ENCODE assay signal across 11 cellular contexts in genomic region chr1:173864179-173864867, GRCh38. TPM values are rescaled to one million over a fixed set of nuclear protein-coding genes. Genes with fewer than 3 reads are reported as not detected.
DNase-seq lines count a peak whose midpoint lies in the region; ATAC-seq and TF ChIP-seq lines count a peak whose summit lies in the region.
"Had no signal": no experiment of that assay in that cellular context is flagged by ENCODE, and none has a peak within 500 bp of the region (broad histone marks: within the 10 kb centered on the region; RNA-seq: fewer than 3 reads in every experiment).

No MANE protein-coding gene starts in this region.

- H2AFZ ChIP-seq in ACC112 (ENCODE audit: low read length, unreplicated experiment): no peak overlapping the region
- H2AFZ ChIP-seq in H9 (ENCODE audit: low read length): no peak overlapping the region
- no peak overlapping the region for H2AFZ ChIP-seq in hepatocyte

- no peak overlapping the region for H4K8ac ChIP-seq in H9 (replicated peaks; ENCODE audit: insufficient read length, low read depth, low read length)

- DNase-seq in H9 (no peak), hepatocyte (ENCODE audit: low spot score) (no peak), occipital lobe (lab: John Stamatoyannopoulos, UW) (no peak), HCEC 1CT (no peak)
- DNase-seq: activated CD4-positive, CD25-positive, alpha-beta regulatory T cell; GDM1; NCI-H2029 had no signal

- no peak overlapping the region for H3K23ac ChIP-seq in H9 (ENCODE audit: insufficient read length, low read depth, low read length)

- no CpG with 5 or more reads among the region's 5 CpGs for WGBS in H9 (ENCODE audit: extremely low coverage, insufficient read length, low lambda C conversion rate)
- 93% methylated on average over 5 of the region's 5 CpGs for WGBS in hepatocyte (ENCODE audit: low lambda C conversion rate, missing lambda C conversion rate)

- no peak overlapping the region for H4K5ac ChIP-seq in H9 (ENCODE audit: insufficient read length, low read depth, low read length)

- peak overlapping the region; percentile 77 to 99 (median 84); a peak in 5 of 7 replicates for H3K27ac Mint-ChIP-seq in H9

- peak overlapping the region; percentile 98 to 99 for H3K4me3 Mint-ChIP-seq in H9

- H3K36me3 Mint-ChIP-seq in H9 (ENCODE audit: insufficient read depth in 1 of 3, low read depth in 3 of 3): peaks cover 45 to 75% (median 56%) of the 10 kb centered on the region in 3 experiments

- H3K27ac ChIP-seq in ACC112 (ENCODE audit: low read depth, low read length) (peak overlapping the region; percentile 66), H9 (ENCODE audit: insufficient read length, low read depth, low read length) (peak overlapping the region; percentile 22), VCaP (peak overlapping the region; percentile 93), hepatocyte (peak overlapping the region; percentile 6)

- peaks cover 9% of the 10 kb centered on the region for H3K23me2 ChIP-seq in H9 (ENCODE audit: insufficient read length, low read depth, low read length, poor library complexity, severe bottlenecking)

- H2BK20ac ChIP-seq in H9 (ENCODE audit: low read depth, low read length, poor library complexity, severe bottlenecking): no peak overlapping the region

- H3K4me1 ChIP-seq in ACC112 (ENCODE audit: control insufficient read depth, insufficient read depth, low read length, unreplicated experiment) (peaks cover 18% of the 10 kb centered on the region), H9 (ENCODE audit: insufficient read depth, low read length) (no peaks in the 10 kb centered on the region), hepatocyte (ENCODE audit: insufficient read depth) (peaks cover 12% of the 10 kb centered on the region)

- H3K36me3 ChIP-seq in ACC112 (ENCODE audit: insufficient read depth, low read length): peaks cover 49% of the 10 kb centered on the region
- peaks cover 5% of the 10 kb centered on the region for H3K36me3 ChIP-seq in hepatocyte (replicated peaks; ENCODE audit: insufficient read depth, low read depth)

- peak overlapping the region; percentile 98 for H3K9ac ChIP-seq in H9 (ENCODE audit: extremely low read depth, insufficient read length, low read length)

- H2BK5ac ChIP-seq in H9 (ENCODE audit: insufficient read length, low read length): no peak overlapping the region

- peaks cover 16 to 37% of the 10 kb centered on the region in 2 experiments for H3K4me1 Mint-ChIP-seq in H9

- H3K27me3 Mint-ChIP-seq in H9 (ENCODE audit: low read depth): peaks cover 3% of the 10 kb centered on the region; the same call in 1 of the 2 replicates

- H3K79me1 ChIP-seq in H9 (ENCODE audit: insufficient read depth, low read depth, low read length, poor library complexity, severe bottlenecking): no peaks in the 10 kb centered on the region

- no peak overlapping the region for H3T11ph ChIP-seq in H9 (ENCODE audit: low read length)

- ATAC-seq in GM21825 (IDR thresholded peaks at IDR 0.05; ENCODE audit: unreplicated experiment): no peak
- ATAC-seq in GM18498 (IDR thresholded peaks at IDR 0.05; ENCODE audit: unreplicated experiment): no peak

- H3K4me3 ChIP-seq in ACC112 (ENCODE audit: low read depth, low read length) (peak overlapping the region; percentile 89), hepatocyte (no peak overlapping the region)

- H3K9me3 ChIP-seq in H9 (ENCODE audit: control insufficient read depth, low read depth, low read length) (no peaks in the 10 kb centered on the region), hepatocyte (ENCODE audit: low read depth) (no peaks in the 10 kb centered on the region)

- no peak for TF ChIP-seq CTCF in H9 (conservative IDR thresholded peaks at IDR 0.05)
- TF ChIP-seq CTCF in VCaP (conservative IDR thresholded peaks at IDR 0.05): no peak
- no peak for TF ChIP-seq CTCF in hepatocyte (IDR thresholded peaks at IDR 0.05; ENCODE audit: poor library complexity)

- no peak overlapping the region for H2BK12ac ChIP-seq in H9 (ENCODE audit: insufficient read length, low read depth, low read length)

- no peak overlapping the region for H3K14ac ChIP-seq in H9 (ENCODE audit: insufficient read depth, low read length)

- H3K4me2 ChIP-seq in H9 (ENCODE audit: insufficient read depth, insufficient read length, low read length) (peak overlapping the region; percentile 23), hepatocyte (peak overlapping the region; percentile 88)

- H2AK5ac ChIP-seq in H9 (ENCODE audit: insufficient read length, low read length): no peak overlapping the region

- peaks cover 37% of the 10 kb centered on the region for H3K79me2 ChIP-seq in ACC112 (ENCODE audit: control insufficient read depth, insufficient read depth, low read length, unreplicated experiment)
- peaks cover 16% of the 10 kb centered on the region; the same call in 1 of the 2 replicates for H3K79me2 ChIP-seq in H9 (ENCODE audit: insufficient read depth, low read length)
- H3K79me2 ChIP-seq in hepatocyte: peaks cover 28% of the 10 kb centered on the region

- H4K91ac ChIP-seq in H9 (ENCODE audit: insufficient read length, low read depth, low read length): no peak overlapping the region

- H2BK15ac ChIP-seq in H9 (ENCODE audit: low read depth, low read length): no peak overlapping the region

- no peak overlapping the region for H2BK120ac ChIP-seq in H9 (ENCODE audit: low read depth, low read length, poor library complexity, severe bottlenecking)

- H4K20me1 ChIP-seq in H9 (ENCODE audit: control insufficient read depth, insufficient read depth, insufficient read length) (no peaks in the 10 kb centered on the region), hepatocyte (ENCODE audit: insufficient read depth, poor library complexity, severe bottlenecking) (peaks cover 26% of the 10 kb centered on the region)

- no peak overlapping the region for H3K18ac ChIP-seq in H9 (ENCODE audit: insufficient read length, low read depth, low read length)

- H3K4ac ChIP-seq in H9 (ENCODE audit: low read depth, low read length): no peak overlapping the region

- peaks cover 0 to 9% of the 10 kb centered on the region in 2 experiments; a peak in 2 of 5 replicates for H3K9me3 Mint-ChIP-seq in H9

- H3K27me3 ChIP-seq in ACC112 (ENCODE audit: insufficient read depth, low read length) (no peaks in the 10 kb centered on the region), H9 (ENCODE audit: insufficient read depth, low read length) (no peaks in the 10 kb centered on the region), hepatocyte (no peaks in the 10 kb centered on the region)

- H3K9me2 ChIP-seq in hepatocyte (replicated peaks; ENCODE audit: insufficient read depth): no peaks in the 10 kb centered on the region

- H3K56ac ChIP-seq in H9 (ENCODE audit: insufficient read length, low read depth, low read length): no peak overlapping the region

RNA-seq across cellular contexts. Expression of gene GAS5, which starts 3.5 kb away (rescaled TPM):
- total RNA-seq in H9 (2021): 677 and 690 TPM in 2 replicates
- 495 and 553 TPM in 2 replicates for total RNA-seq in hepatocyte
- polyA plus RNA-seq in hepatocyte: 162 and 174 TPM in 2 replicates
- 605 TPM for total RNA-seq in occipital lobe

RNA-seq across cellular contexts. Expression of gene ZBTB37, which starts 3.9 kb away (rescaled TPM):
- 10.6 and 12.0 TPM in 2 replicates for total RNA-seq in H9 (2021)
- 9.2 and 9.3 TPM in 2 replicates for total RNA-seq in hepatocyte
- polyA plus RNA-seq in hepatocyte: 0.99 and 1.0 TPM in 2 replicates
- 52.7 TPM for total RNA-seq in occipital lobe

RNA-seq across cellular contexts. Expression of gene CENPL, which starts 39.6 kb away (rescaled TPM):
- total RNA-seq in H9 (2021) (14.4 and 16.9 TPM in 2 replicates), hepatocyte (6.1 and 8.4 TPM in 2 replicates), occipital lobe (25.6 TPM)
- 4.2 and 5.8 TPM in 2 replicates for polyA plus RNA-seq in hepatocyte

RNA-seq across cellular contexts. Expression of gene DARS2, which starts 39.9 kb away (rescaled TPM):
- total RNA-seq in H9 (2021) (35.0 and 35.5 TPM in 2 replicates), hepatocyte (17.4 and 17.7 TPM in 2 replicates), occipital lobe (13.3 TPM)
- polyA plus RNA-seq in hepatocyte: 9.5 and 13.1 TPM in 2 replicates

RNA-seq across cellular contexts. Expression of gene SERPINC1, which starts 52.8 kb away (rescaled TPM):
- total RNA-seq in H9 (2021) (not detected in 2 replicates), hepatocyte (123 and 125 TPM in 2 replicates), occipital lobe (0.94 TPM)
- polyA plus RNA-seq in hepatocyte: 53.5 and 85.4 TPM in 2 replicates

Comparison
In these comparisons a context has a peak if more than half of its experiments do, and no peak if none do; other contexts are left out.
1. H3K27ac ChIP-seq: peak in every context shown above with its lines; median percentile 93 in VCaP; 66 in ACC112; 22 in H9; 6 in hepatocyte.